In the genomic region with DNA sequence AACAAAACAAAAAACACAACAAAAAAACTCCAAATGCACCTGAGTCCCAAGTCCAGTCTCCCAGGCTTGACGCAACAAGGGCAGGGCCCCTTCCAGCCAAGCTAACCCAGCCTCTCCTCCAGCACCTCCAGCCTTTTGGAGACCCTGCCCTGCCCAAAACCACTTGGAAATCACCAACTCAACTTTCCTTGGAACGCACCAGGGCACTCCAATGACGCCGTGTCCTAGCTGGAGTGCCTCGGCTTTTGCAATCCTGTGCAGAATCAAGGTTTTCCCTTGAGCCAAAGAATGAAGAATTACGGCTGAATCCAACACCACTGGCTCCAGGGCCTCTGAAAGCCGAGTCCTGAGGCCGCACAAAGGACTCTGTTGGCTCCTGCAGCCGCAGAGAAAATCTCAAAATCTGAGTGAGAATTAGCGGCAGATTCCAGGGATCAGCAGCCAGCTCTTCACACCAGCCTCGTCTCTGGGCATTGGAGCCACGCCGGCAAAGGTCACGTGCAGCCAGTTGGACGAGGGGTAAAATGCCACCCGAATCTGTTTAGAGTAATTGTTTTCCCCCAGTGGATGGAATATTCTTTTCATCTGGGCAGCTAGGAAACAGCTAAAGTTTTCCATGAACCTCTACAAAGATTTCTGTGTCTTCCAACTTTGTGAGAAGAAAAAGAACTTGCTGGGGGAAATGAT, we compare ENCODE assay signal across 22 cellular contexts. TPM values are rescaled to one million over a fixed set of nuclear protein-coding genes. Genes with fewer than 3 reads are reported as not detected.
DNase-seq lines count a peak whose midpoint lies in the region; ATAC-seq and TF ChIP-seq lines count a peak whose summit lies in the region.
"Had no signal": no experiment of that assay in that cellular context is flagged by ENCODE, and none has a peak within 500 bp of the region (broad histone marks: within the 10 kb centered on the region; RNA-seq: fewer than 3 reads in every experiment).

No MANE protein-coding gene starts in this region.

- H3K4me2 ChIP-seq in IMR-90 (ENCODE audit: low read depth, low read length) = no peak overlapping the region
- no peak overlapping the region for H3K4me2 ChIP-seq in trophoblast cell (ENCODE audit: low read length)

- H3K4ac ChIP-seq in IMR-90 (ENCODE audit: low read depth, low read length) (no peak overlapping the region), trophoblast cell (ENCODE audit: low read depth, low read length) (no peak overlapping the region)

- H3K36me3 ChIP-seq in IMR-90 (ENCODE audit: control insufficient read depth, insufficient read depth, low read length) (no peaks in the 10 kb centered on the region), mucosa of descending colon (ENCODE audit: low read depth) (no peaks in the 10 kb centered on the region), suprapubic skin (no peaks in the 10 kb centered on the region), trophoblast cell (ENCODE audit: control insufficient read depth in 1 of 2, insufficient read depth in 2 of 2, low read length in 2 of 2) (no peaks in the 10 kb centered on the region), gastrocnemius medialis (no peaks in the 10 kb centered on the region)
- H3K36me3 ChIP-seq: cardiac muscle cell had no signal

- no TSS peak for BruUV-seq in IMR-90 (replicated peaks; lab: Mats Ljungman, UMichigan)

- peak overlapping the region; percentile 29 for H2AK9ac ChIP-seq in IMR-90 (replicated peaks; ENCODE audit: low read depth, low read length, poor library complexity)

- H3K23ac ChIP-seq in IMR-90 (ENCODE audit: low read depth, low read length) = no peak overlapping the region
- no peak overlapping the region for H3K23ac ChIP-seq in trophoblast cell (ENCODE audit: low read length)

- no peak overlapping the region for H4K5ac ChIP-seq in IMR-90 (ENCODE audit: low read depth, low read length)

- H3K27me3 ChIP-seq in IMR-90 (ENCODE audit: control insufficient read depth, insufficient read depth, low read length) = peaks cover 32% of the 10 kb centered on the region
- peaks cover 17% of the 10 kb centered on the region for H3K27me3 ChIP-seq in suprapubic skin
- H3K27me3 ChIP-seq in trophoblast cell (ENCODE audit: insufficient read depth, low read length) = no peaks in the 10 kb centered on the region
- H3K27me3 ChIP-seq in gastrocnemius medialis = peaks cover 35 to 46% (median 41%) of the 10 kb centered on the region in 3 donors
- H3K27me3 ChIP-seq: cardiac muscle cell had no signal

- peaks cover 2% of the 10 kb centered on the region; the same call in 1 of the 2 replicates for H3K4me1 ChIP-seq in IMR-90 (ENCODE audit: control insufficient read depth, insufficient read depth, low read length)
- peaks cover 16% of the 10 kb centered on the region for H3K4me1 ChIP-seq in mucosa of descending colon (ENCODE audit: low read depth)
- H3K4me1 ChIP-seq in suprapubic skin = peaks cover 62% of the 10 kb centered on the region
- H3K4me1 ChIP-seq in trophoblast cell (ENCODE audit: control insufficient read depth in 1 of 2, insufficient read depth in 2 of 2, low read length in 2 of 2) = peaks cover 2% of the 10 kb centered on the region in 2 experiments
- peaks cover 33 to 46% of the 10 kb centered on the region in 2 donors for H3K4me1 ChIP-seq in gastrocnemius medialis

- H3K18ac ChIP-seq in IMR-90 (ENCODE audit: low read depth, low read length) (no peak overlapping the region), trophoblast cell (ENCODE audit: low read length) (no peak overlapping the region)

- no peak overlapping the region for H2BK120ac ChIP-seq in IMR-90 (ENCODE audit: low read depth, low read length)
- no peak overlapping the region for H2BK120ac ChIP-seq in trophoblast cell (ENCODE audit: insufficient read depth, low read length, poor library complexity)

- no peak for TF ChIP-seq EP300 in suprapubic skin (IDR thresholded peaks at IDR 0.05)

- no peak overlapping the region for H4K12ac ChIP-seq in trophoblast cell (ENCODE audit: low read depth, low read length)

- intact Hi-C loops in IMR-90 (cut with micrococcal nuclease) = no loop called here
- intact Hi-C loops in mucosa of descending colon (cut with DNase I, micrococcal nuclease) = loop anchor here in 1 of 2 donors (5.0 kb wide), 1 partner anchor 77 kb away; no protein-coding TSS in a partner anchor
- intact Hi-C loops in gastrocnemius medialis (cut with DNase I; ENCODE audit: low total_unique reads) = loop anchor here (1.0 kb wide), 1 partner anchor 72 kb away; no protein-coding TSS in a partner anchor

- H3K79me1 ChIP-seq in IMR-90 (ENCODE audit: low read depth in 1 of 2, low read length in 2 of 2) (no peaks in the 10 kb centered on the region), trophoblast cell (ENCODE audit: low read length) (peaks cover 2% of the 10 kb centered on the region)

- H4K91ac ChIP-seq in IMR-90 (ENCODE audit: insufficient read depth, low read depth, low read length) (no peak overlapping the region), trophoblast cell (ENCODE audit: low read depth, low read length) (no peak overlapping the region)

- H4K8ac ChIP-seq in IMR-90 (ENCODE audit: low read depth in 2 of 2, low read length in 2 of 2) (no peak overlapping the region), trophoblast cell (ENCODE audit: low read depth, low read length) (no peak overlapping the region)

- TF ChIP-seq CTCF in IMR-90 (conservative IDR thresholded peaks at IDR 0.05; ENCODE audit: low read depth, low read length) (no peak), mucosa of descending colon (IDR thresholded peaks at IDR 0.05) (no peak), suprapubic skin (IDR thresholded peaks at IDR 0.05) (no peak), gastrocnemius medialis (IDR thresholded peaks at IDR 0.05 in 4 of 5, conservative IDR thresholded peaks at IDR 0.05 in 1 of 5) (no peak)

- TF ChIP-seq RAD21 in IMR-90 (IDR thresholded peaks at IDR 0.05; ENCODE audit: low read length) = no peak

- DNase-seq in IMR-90 (no peak), fibroblast of gingiva (ENCODE audit: low read depth) (peak; percentile 44), mucosa of descending colon (peak in 2 of 3 donors; percentile 19 to 27), suprapubic skin (ENCODE audit: low spot score in 2 of 2) (peak in 1 of 2 donors; percentile 61), trophoblast cell (no peak), cerebellum (ENCODE audit: low spot score) (no peak), gastrocnemius medialis (no peak)
- DNase-seq: activated CD8-positive, alpha-beta T cell treated with anti-CD3 and anti-CD28 coated beads for 36 hours; activated naive CD8-positive, alpha-beta T cell treated with anti-CD3 and anti-CD28 coated beads, Interleukin-2, amount 10 ng/mL, durations not matched to agents 7 days and 5 days; activated T-cell treated with anti-CD3 and anti-CD28 coated beads, Interleukin-2, amount 50 U/mL, for 4 hours; COR-L47; effector CD8-positive, alpha-beta T cell; EL; MM.1S; NCI-H187 treated with DMSO at 0.1 percent for 48 hours; NCI-H446 treated with DMSO at 0.1 percent for 48 hours; NK-92 treated with Interleukin-12 subunit alpha and Interleukin-12 subunit beta, amount 100 ng/mL, for 24 hours; T-helper 1 cell had no signal

- H3K56ac ChIP-seq in IMR-90 (ENCODE audit: extremely low read depth, insufficient read depth, low read length) = no peak overlapping the region

- H3K9me1 ChIP-seq in IMR-90 (ENCODE audit: insufficient read depth, low read length) = no peaks in the 10 kb centered on the region

- dilution Hi-C loops in IMR-90 (cut with HindIII; ENCODE audit: low sequenced_read_pairs, unreplicated experiment) = no loop called here

- peaks cover 1% of the 10 kb centered on the region; the same call in 1 of the 2 replicates for H3K9me3 ChIP-seq in IMR-90 (ENCODE audit: control insufficient read depth, insufficient read depth, low read length)
- no peaks in the 10 kb centered on the region for H3K9me3 ChIP-seq in mucosa of descending colon
- no peaks in the 10 kb centered on the region for H3K9me3 ChIP-seq in suprapubic skin
- H3K9me3 ChIP-seq in trophoblast cell (ENCODE audit: insufficient read depth, low read depth, low read length) = no peaks in the 10 kb centered on the region
- H3K9me3 ChIP-seq in gastrocnemius medialis = no peaks in the 10 kb centered on the region

- H3K4me3 ChIP-seq in IMR-90 (ENCODE audit: insufficient read depth, low read depth, low read length) (no peak overlapping the region), mucosa of descending colon (no peak overlapping the region), suprapubic skin (no peak overlapping the region), trophoblast cell (ENCODE audit: low read depth, low read length) (no peak overlapping the region), gastrocnemius medialis (no peak overlapping the region)
- H3K4me3 ChIP-seq: cardiac muscle cell had no signal

- POLR2A ChIA-PET in IMR-90 (lab: Charles Lee; ENCODE audit: unreplicated experiment) = no interaction called here

- no peak overlapping the region for H2AK5ac ChIP-seq in IMR-90 (ENCODE audit: low read depth, low read length)
- H2AK5ac ChIP-seq in trophoblast cell (ENCODE audit: low read length) = no peak overlapping the region

- H2BK5ac ChIP-seq in IMR-90 (ENCODE audit: low read depth, low read length, poor library complexity, severe bottlenecking) (no peak overlapping the region), trophoblast cell (ENCODE audit: low read depth, low read length, poor library complexity) (no peak overlapping the region)

- H3K79me2 ChIP-seq in trophoblast cell (ENCODE audit: control insufficient read depth, insufficient read depth, low read length, poor library complexity) = no peaks in the 10 kb centered on the region
- H3K79me2 ChIP-seq: parathyroid adenoma had no signal

- 80% methylated on average over 10 of the region's 16 CpGs; no CpG with 5 or more reads in 1 of the 2 experiments for WGBS in IMR-90 (ENCODE audit: extremely low coverage in 2 of 2, insufficient read length in 1 of 2), 2 experiments
- WGBS in suprapubic skin = 70% methylated on average over 16 of the region's 16 CpGs
- no CpG with 5 or more reads among the region's 16 CpGs for WGBS in trophoblast cell (ENCODE audit: extremely low coverage, insufficient coverage, insufficient read length)

- no peak overlapping the region for H2AFZ ChIP-seq in IMR-90 (replicated peaks; ENCODE audit: low read length, poor library complexity)
- H2AFZ ChIP-seq in trophoblast cell (ENCODE audit: insufficient read depth, low read length, poor library complexity) = no peak overlapping the region
- H2AFZ ChIP-seq: parathyroid adenoma had no signal

- TF ChIP-seq POLR2A in IMR-90 (IDR thresholded peaks at IDR 0.05; ENCODE audit: low read depth, low read length) (no peak), suprapubic skin (IDR thresholded peaks at IDR 0.05) (no peak), gastrocnemius medialis (IDR thresholded peaks at IDR 0.05) (no peak)

- H2BK12ac ChIP-seq in trophoblast cell (ENCODE audit: low read length) = no peak overlapping the region

- H3K9ac ChIP-seq in IMR-90 (ENCODE audit: low read depth, low read length) (no peak overlapping the region), trophoblast cell (ENCODE audit: low read length) (no peak overlapping the region)
- H3K9ac ChIP-seq: parathyroid adenoma had no signal

- ATAC-seq in IMR-90 (ENCODE audit: low read depth) (no peak), mucosa of descending colon (no peak), GM19351 (IDR thresholded peaks at IDR 0.05; ENCODE audit: unreplicated experiment) (no peak), gastrocnemius medialis (no peak)
- ATAC-seq: activated CD8-positive, alpha-beta T cell treated with anti-CD3 and anti-CD28 coated beads for 36 hours; activated T-cell treated with anti-CD3 and anti-CD28 coated beads, Interleukin-2, amount 50 U/mL, for 4 hours; stimulated activated memory B cell treated with anti-CD40 and anti-IgM and Interleukin-4, amounts not matched to agents 10 μg/mL and 1 μg/mL and 100 μg/mL, for 72 hours had no signal

- no peak overlapping the region for H2BK15ac ChIP-seq in IMR-90 (ENCODE audit: low read depth, low read length)

- H3K27ac ChIP-seq in IMR-90 (ENCODE audit: insufficient read depth, low read length) (no peak overlapping the region), suprapubic skin (peak overlapping the region; percentile 38), trophoblast cell (ENCODE audit: low read depth, low read length) (no peak overlapping the region), gastrocnemius medialis (no peak overlapping the region)
- H3K27ac ChIP-seq: cardiac muscle cell, parathyroid adenoma had no signal

- in situ Hi-C loops in IMR-90 (cut with MboI; ENCODE audit: low sequenced_read_pairs) (no loop called here), gastrocnemius medialis (cut with MboI; ENCODE audit: low sequenced_read_pairs in 4 of 4) (loop anchor here in 1 of 4 donors (10.0 kb wide), 1 partner anchor 70 kb away; no protein-coding TSS in a partner anchor)

- H4K20me1 ChIP-seq in IMR-90 (ENCODE audit: insufficient read depth, low read length) = no peaks in the 10 kb centered on the region

- CTCF ChIA-PET in IMR-90 (lab: Yijun Ruan, JAX) = interaction anchor here (0.8 to 3.0 kb wide), 2 partner anchors 9 to 73 kb away, joined by 3 to 15 read pairs; a partner anchor contains a TSS

- H3K14ac ChIP-seq in IMR-90 (replicated peaks; ENCODE audit: low read depth, low read length) (no peak overlapping the region), trophoblast cell (ENCODE audit: low read length) (no peak overlapping the region)

- no peak overlapping the region for H2BK20ac ChIP-seq in IMR-90 (ENCODE audit: low read depth, low read length)

RNA-seq across cellular contexts. Expression of a gene that starts 9.7 kb away (rescaled TPM):
- total RNA-seq in IMR-90 (2012; rRNA removed) (18.3 and 22.8 TPM in 2 replicates), mucosa of descending colon (10 to 100 TPM; 11.6 to 76.7 (median 19.4) TPM), suprapubic skin (100 to 1,000 TPM; 214 to 283 (median 260) TPM), cerebellum (33.7 TPM), gastrocnemius medialis (10 to 100 TPM in 3 of 4 donors, 1 to 10 TPM in 1; 7.3 to 36.1 (median 15.4) TPM)
- 32.6 and 36.1 TPM in 2 replicates for polyA plus RNA-seq in IMR-90 (2012; rRNA removed)
- 27.3 and 38.0 TPM in 2 replicates for polyA plus RNA-seq in IMR-90 (2012; cell fraction: cytosol; rRNA removed)
- polyA plus RNA-seq in IMR-90 (2012; cell fraction: nucleus; rRNA removed; ENCODE audit: low replicate concordance) = 37.9 and 82.6 TPM in 2 replicates
- 81.6 and 88.1 TPM in 2 replicates for polyA plus RNA-seq in trophoblast cell (2013)

RNA-seq across cellular contexts. Expression of a gene that starts 33.6 kb away (rescaled TPM):
- total RNA-seq in IMR-90 (2012; rRNA removed) (5.0 and 7.2 TPM in 2 replicates), mucosa of descending colon (10 to 100 TPM; 35.1 to 43.9 (median 35.4) TPM), suprapubic skin (10 to 100 TPM; 17.5 to 35.6 (median 23.1) TPM), cerebellum (13.7 TPM), gastrocnemius medialis (10 to 100 TPM; 29.8 to 33.3 (median 33.0) TPM)
- polyA plus RNA-seq in IMR-90 (2012; rRNA removed) = 40.3 and 44.2 TPM in 2 replicates
- polyA plus RNA-seq in IMR-90 (2012; cell fraction: cytosol; rRNA removed) = 36.0 and 41.8 TPM in 2 replicates
- 18.8 and 27.5 TPM in 2 replicates for polyA plus RNA-seq in IMR-90 (2012; cell fraction: nucleus; rRNA removed; ENCODE audit: low replicate concordance)
- 10.3 and 10.7 TPM in 2 replicates for polyA plus RNA-seq in trophoblast cell (2013)

Comparison
In these comparisons a context has a peak if more than half of its experiments do, and no peak if none do; other contexts are left out.
1. DNase-seq: peak in fibroblast of gingiva (single experiment) and mucosa of descending colon (2 of 3); none in IMR-90 (single experiment), trophoblast cell (0 of 2), cerebellum (single experiment) and gastrocnemius medialis (0 of 2).